Comparison of ENCODE assay signal across 22 cellular contexts in genomic region chr4:129326810-129327209, GRCh38.
DNase-seq lines count a peak whose midpoint lies in the region; ATAC-seq and FAIRE-seq lines count a peak whose summit lies in the region.
"Had no signal": no experiment of that assay in that cellular context is flagged by ENCODE, and none has a peak within 500 bp of the region (broad histone marks: within the 10 kb centered on the region; RNA-seq: fewer than 3 reads in every experiment).

No MANE protein-coding gene starts in this region.

- no peak overlapping the region for H3K27ac Mint-ChIP-seq in naive thymus-derived CD4-positive, alpha-beta T cell
- H3K27ac Mint-ChIP-seq: activated naive CD4-positive, alpha-beta T cell treated with anti-CD3 and anti-CD28 coated beads for 36 hours; CD4-positive, alpha-beta memory T cell; natural killer cell treated with Interleukin-12 subunit alpha and Interleukin-12 subunit beta and Interleukin-15 and Interleukin-18, amount 100 ng/mL, for 72 hours; stimulated activated naive B cell treated with anti-CD40 and anti-IgM and Interleukin-4, amounts not matched to agents 10 μg/mL and 1 μg/mL and 100 μg/mL, for 72 hours had no signal

- H3K4me3 ChIP-seq in naive thymus-derived CD4-positive, alpha-beta T cell (ENCODE audit: low read length), result no peak overlapping the region
- H3K4me3 ChIP-seq: ascending aorta, gastrocnemius medialis, HAP-1, thoracic aorta had no signal

- H3K36me3 Mint-ChIP-seq in naive thymus-derived CD4-positive, alpha-beta T cell, result peaks cover 0 to 4% (median 0%) of the 10 kb centered on the region in 5 donors
- H3K36me3 Mint-ChIP-seq: CD4-positive, alpha-beta memory T cell; natural killer cell treated with Interleukin-12 subunit alpha and Interleukin-12 subunit beta and Interleukin-15 and Interleukin-18, amount 100 ng/mL, for 72 hours; stimulated activated naive B cell treated with anti-CD40 and anti-IgM and Interleukin-4, amounts not matched to agents 10 μg/mL and 1 μg/mL and 100 μg/mL, for 72 hours had no signal

- peaks cover 0 to 24% (median 16%) of the 10 kb centered on the region in 5 donors for H3K27me3 Mint-ChIP-seq in naive thymus-derived CD4-positive, alpha-beta T cell
- H3K27me3 Mint-ChIP-seq: stimulated activated naive B cell treated with anti-CD40 and anti-IgM and Interleukin-4, amounts not matched to agents 10 μg/mL and 1 μg/mL and 100 μg/mL, for 72 hours had no signal

- peaks cover 0 to 3% (median 0%) of the 10 kb centered on the region in 11 donors for H3K9me3 Mint-ChIP-seq in naive thymus-derived CD4-positive, alpha-beta T cell
- H3K9me3 Mint-ChIP-seq: activated naive CD4-positive, alpha-beta T cell treated with anti-CD3 and anti-CD28 coated beads for 36 hours; activated T-cell treated with anti-CD3 and anti-CD28 coated beads, Interleukin-2, amount 50 U/mL, for 4 hours had no signal

- no peaks in the 10 kb centered on the region for H3K36me3 ChIP-seq in naive thymus-derived CD4-positive, alpha-beta T cell (ENCODE audit: control insufficient read depth in 2 of 3, insufficient read depth in 3 of 3, low read length in 3 of 3)
- H3K36me3 ChIP-seq: ascending aorta, gastrocnemius medialis, HAP-1, thoracic aorta had no signal

- no peak overlapping the region for H3K27ac ChIP-seq in naive thymus-derived CD4-positive, alpha-beta T cell (ENCODE audit: low read depth, low read length)
- H3K27ac ChIP-seq: ascending aorta, gastrocnemius medialis, KMS-11, thoracic aorta had no signal

- intact Hi-C loops in naive thymus-derived CD4-positive, alpha-beta T cell (cut with micrococcal nuclease), result no loop called here

- no peaks in the 10 kb centered on the region for H3K27me3 ChIP-seq in naive thymus-derived CD4-positive, alpha-beta T cell (ENCODE audit: control insufficient read depth in 2 of 2, insufficient read depth in 2 of 2, low read length in 2 of 2)
- H3K27me3 ChIP-seq: ascending aorta, gastrocnemius medialis had no signal

- peak; percentile 34 for ATAC-seq in naive thymus-derived CD4-positive, alpha-beta T cell
- ATAC-seq in HG03095 (IDR thresholded peaks at IDR 0.05; ENCODE audit: unreplicated experiment), result no peak
- ATAC-seq: activated T-cell treated with anti-CD3 and anti-CD28 coated beads, Interleukin-2, amount 50 U/mL, for 4 hours; gastrocnemius medialis; natural killer cell treated with Interleukin-12 subunit alpha and Interleukin-12 subunit beta and Interleukin-15 and Interleukin-18, amount 100 ng/mL, for 72 hours; stimulated activated naive B cell treated with anti-CD40 and anti-IgM and Interleukin-4, amounts not matched to agents 10 μg/mL and 1 μg/mL and 100 μg/mL, for 72 hours had no signal

- DNase-seq in DMS79 treated with DMSO at 0.1 percent for 48 hours (lab: John Stamatoyannopoulos, UW) (peak; percentile 81), NCI-H2227 (lab: John Stamatoyannopoulos, UW; ENCODE audit: unreplicated experiment) (peak; percentile 42), cerebellar nuclear complex (lab: John Stamatoyannopoulos, UW) (no peak), NCI-H1694 treated with DMSO at 0.1 percent for 48 hours (lab: John Stamatoyannopoulos, UW) (no peak)
- DNase-seq in naive thymus-derived CD4-positive, alpha-beta T cell, result no peak
- DNase-seq: activated CD4-positive, CD25-positive, alpha-beta regulatory T cell treated with anti-CD3 and anti-CD28 coated beads, Interleukin-2, amount 50 U/mL, for 72 hours; activated naive CD4-positive, alpha-beta T cell treated with anti-CD3 and anti-CD28 coated beads for 36 hours; activated T-cell treated with anti-CD3 and anti-CD28 coated beads, Interleukin-2, amount 50 U/mL, for 4 hours; CD4-positive, alpha-beta memory T cell; central memory CD4-positive, alpha-beta T cell; gastrocnemius medialis; mesenchymal stem cell; NCI-H446; stimulated activated CD4-positive, alpha-beta T cell treated with anti-CD3 and anti-CD28 coated beads, Interleukin-2, amount 100 ng/mL, for 24 hours; stimulated activated naive B cell treated with anti-CD40 and anti-IgM and Interleukin-4, amounts not matched to agents 10 μg/mL and 1 μg/mL and 100 μg/mL, for 72 hours had no signal

- peaks cover 0 to 2% (median 0%) of the 10 kb centered on the region in 7 donors for H3K4me1 Mint-ChIP-seq in naive thymus-derived CD4-positive, alpha-beta T cell
- H3K4me1 Mint-ChIP-seq: CD4-positive, alpha-beta memory T cell; stimulated activated naive B cell treated with anti-CD40 and anti-IgM and Interleukin-4, amounts not matched to agents 10 μg/mL and 1 μg/mL and 100 μg/mL, for 72 hours had no signal

- FAIRE-seq in A204.1 (lab: Jason Lieb, UNC), result peak; percentile 89

- no peaks in the 10 kb centered on the region for H3K9me3 ChIP-seq in naive thymus-derived CD4-positive, alpha-beta T cell (ENCODE audit: control insufficient read depth in 2 of 3, low read length in 3 of 3)
- H3K9me3 ChIP-seq: ascending aorta, gastrocnemius medialis, HAP-1, thoracic aorta had no signal

- POLR2A ChIA-PET in naive thymus-derived CD4-positive, alpha-beta T cell (lab: Charles Lee), result no interaction called here

- H3K4me1 ChIP-seq in naive thymus-derived CD4-positive, alpha-beta T cell (ENCODE audit: control insufficient read depth in 2 of 2, insufficient read depth in 2 of 2, low read length in 2 of 2), result no peaks in the 10 kb centered on the region
- H3K4me1 ChIP-seq: ascending aorta, gastrocnemius medialis, HAP-1 had no signal

- H3K4me3 Mint-ChIP-seq in naive thymus-derived CD4-positive, alpha-beta T cell, result no peak overlapping the region
- H3K4me3 Mint-ChIP-seq: activated naive CD4-positive, alpha-beta T cell treated with anti-CD3 and anti-CD28 coated beads for 36 hours; activated T-cell treated with anti-CD3 and anti-CD28 coated beads, Interleukin-2, amount 50 U/mL, for 4 hours; CD4-positive, alpha-beta memory T cell; natural killer cell treated with Interleukin-12 subunit alpha and Interleukin-12 subunit beta and Interleukin-15 and Interleukin-18, amount 100 ng/mL, for 72 hours; stimulated activated naive B cell treated with anti-CD40 and anti-IgM and Interleukin-4, amounts not matched to agents 10 μg/mL and 1 μg/mL and 100 μg/mL, for 72 hours had no signal

- CTCF ChIA-PET in naive thymus-derived CD4-positive, alpha-beta T cell (lab: Charles Lee), result no interaction called here

Comparison
In these comparisons a context has a peak if more than half of its experiments do, and no peak if none do; other contexts are left out.
1. DNase-seq: peak in DMS79 treated with DMSO at 0.1 percent for 48 hours (single experiment) and NCI-H2227 (single experiment); none in naive thymus-derived CD4-positive, alpha-beta T cell (0 of 9), cerebellar nuclear complex (0 of 2) and NCI-H1694 treated with DMSO at 0.1 percent for 48 hours (single experiment).